ENCODE assay signal across 8 cellular contexts in the genomic region with DNA sequence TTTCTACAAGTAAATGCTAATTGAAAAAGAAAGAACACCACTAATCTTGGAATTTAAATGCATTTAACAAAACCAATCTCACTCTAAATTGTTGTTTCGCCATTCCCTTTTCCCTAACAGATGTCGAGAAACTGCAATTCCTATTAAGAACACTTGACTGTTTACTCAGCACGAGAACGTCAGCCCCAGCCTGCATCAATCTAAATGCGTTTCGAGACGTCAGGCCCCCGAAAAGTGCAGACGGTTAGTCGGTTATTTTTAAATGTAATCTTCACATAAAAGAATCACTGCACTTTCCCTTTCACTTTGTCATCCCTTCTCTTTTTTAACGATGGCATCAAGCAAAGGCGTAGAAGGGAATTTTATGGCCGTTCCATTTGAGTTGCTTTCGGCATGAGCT.
DNase-seq lines count a peak whose midpoint lies in the region; ATAC-seq and TF ChIP-seq lines count a peak whose summit lies in the region.

No MANE protein-coding gene starts in this region.

- DNase-seq in HT1080 (ENCODE audit: low read depth) (peak; percentile 45), epithelial cell of proximal tubule (ENCODE audit: low read depth) (no peak), GM10248 (ENCODE audit: extremely low spot score) (no peak), NCI-H226 (no peak), NCI-H2227 treated with DMSO at 0.1 percent for 48 hours (lab: John Stamatoyannopoulos, UW) (no peak)
- DNase-seq in activated CD4-positive, alpha-beta T cell treated with anti-CD3 and anti-CD28 coated beads for 1 hour: peak; percentile 19
- peak; percentile 22 for DNase-seq in stimulated activated CD4-positive, alpha-beta T cell treated with anti-CD3 and anti-CD28 coated beads, Interleukin-2, amount 100 ng/mL, for 4 hours (ENCODE audit: low read depth)

- H3K4me3 ChIP-seq in epithelial cell of proximal tubule (ENCODE audit: low read depth, low read length): peak overlapping the region; percentile 41

- ATAC-seq in GM18858 (IDR thresholded peaks at IDR 0.05; ENCODE audit: unreplicated experiment): no peak

- no peak for TF ChIP-seq CTCF in epithelial cell of proximal tubule (conservative IDR thresholded peaks at IDR 0.05; ENCODE audit: low read depth, low read length)
- no peak for TF ChIP-seq CTCF in GM10248 (IDR thresholded peaks at IDR 0.05; ENCODE audit: control extremely low read depth, extremely low read depth, low read depth, missing control alignments)

- POLR2A ChIA-PET in GM10248 (lab: Yijun Ruan, JAX): no interaction called here

- CTCF ChIA-PET in GM10248 (lab: Yijun Ruan, JAX): no interaction called here

Comparison
In these comparisons a context has a peak if more than half of its experiments do, and no peak if none do; other contexts are left out.
1. DNase-seq: peak in HT1080 (single experiment), activated CD4-positive, alpha-beta T cell treated with anti-CD3 and anti-CD28 coated beads for 1 hour (single experiment) and stimulated activated CD4-positive, alpha-beta T cell treated with anti-CD3 and anti-CD28 coated beads, Interleukin-2, amount 100 ng/mL, for 4 hours (single experiment); none in epithelial cell of proximal tubule (single experiment), GM10248 (single experiment), NCI-H226 (single experiment) and NCI-H2227 treated with DMSO at 0.1 percent for 48 hours (single experiment).